23 cellular contexts compared by ENCODE assay signal in genomic region chrX:123788744-123789143, GRCh38. TPM values are rescaled to one million over a fixed set of nuclear protein-coding genes. Genes with fewer than 3 reads are reported as not detected.
DNase-seq lines count a peak whose midpoint lies in the region; FAIRE-seq and TF ChIP-seq lines count a peak whose summit lies in the region.
"Had no signal": no experiment of that assay in that cellular context is flagged by ENCODE, and none has a peak within 500 bp of the region (broad histone marks: within the 10 kb centered on the region; RNA-seq: fewer than 3 reads in every experiment).

No MANE protein-coding gene starts in this region.

- CTCF ChIA-PET in HEK293 (lab: Yijun Ruan, JAX) = interaction anchor here (2.2 kb wide), 1 partner anchor 11 kb away, joined by 16 read pairs; no protein-coding TSS in a partner anchor

- H3K4me3 Mint-ChIP-seq in mesothelial cell of epicardium = no peak overlapping the region
- H3K4me3 Mint-ChIP-seq: B cell; CD4-positive, alpha-beta T cell; CD8-positive, alpha-beta memory T cell; HFFc6 had no signal

- peaks cover 16% of the 10 kb centered on the region for H3K9me3 Mint-ChIP-seq in mesothelial cell of epicardium
- H3K9me3 Mint-ChIP-seq: CD4-positive, alpha-beta T cell; CD8-positive, alpha-beta memory T cell; HFFc6 had no signal

- no peaks in the 10 kb centered on the region for H3K9me3 ChIP-seq in HEK293 (ENCODE audit: control insufficient read depth, insufficient read depth, low read depth, low read length)
- H3K9me3 ChIP-seq: BLaER1 had no signal

- peaks cover 2% of the 10 kb centered on the region for H3K36me3 Mint-ChIP-seq in mesothelial cell of epicardium
- H3K36me3 Mint-ChIP-seq: CD8-positive, alpha-beta memory T cell had no signal

- H3K4me3 ChIP-seq in HEK293 (ENCODE audit: low read depth, low read length) = no peak overlapping the region
- H3K4me3 ChIP-seq: BLaER1, GM23248 had no signal

- POLR2A ChIA-PET in HEK293 (lab: Yijun Ruan, JAX) = interaction anchor here (0.5 to 1.7 kb wide), 2 partner anchors 11 to 36 kb away, joined by 8 to 11 read pairs; no protein-coding TSS in a partner anchor

- H3K27ac ChIP-seq in HEK293 (ENCODE audit: extremely low read depth, low read depth, low read length) = no peak overlapping the region
- H3K27ac ChIP-seq: BLaER1, C4-2B, GM23248 had no signal

- no peak for DNase-seq in mesothelial cell of epicardium (ENCODE audit: low spot score in 2 of 2, unreplicated experiment in 2 of 2)
- no peak for DNase-seq in iPS-NIHi11 (ENCODE audit: low spot score)
- DNase-seq in stimulated activated CD4-positive, alpha-beta T cell treated with anti-CD3 and anti-CD28 coated beads, Interleukin-1b, Interleukin-23, amount 100 ng/mL, for 48 hours = no peak
- no peak for DNase-seq in cardiac septum (ENCODE audit: low spot score)
- DNase-seq: 8988T; CD4-positive, alpha-beta T cell; CD8-positive, alpha-beta memory T cell; DMS 273 treated with DMSO at 0.1 percent for 48 hours; DMS79; GF-D8; H7 had no signal

- H3K4me1 ChIP-seq in HEK293 (ENCODE audit: control insufficient read depth, insufficient read depth, low read length) = peaks cover 8% of the 10 kb centered on the region; the same call in 1 of the 2 replicates

- TF ChIP-seq CTCF in HEK293 (tag by site-specific recombination; IDR thresholded peaks at IDR 0.05) (no peak), mesothelial cell of epicardium (IDR thresholded peaks at IDR 0.05; ENCODE audit: unreplicated experiment) (no peak)

- H3K27ac Mint-ChIP-seq in mesothelial cell of epicardium = peak overlapping the region; percentile 12
- H3K27ac Mint-ChIP-seq: B cell; CD4-positive, alpha-beta T cell; HFFc6 had no signal

- intact Hi-C loops in cardiac septum (cut with DNase I) = no loop called here

- H3K4me1 Mint-ChIP-seq in mesothelial cell of epicardium = no peaks in the 10 kb centered on the region

- FAIRE-seq in A204.1 (lab: Jason Lieb, UNC) (peak; percentile 11), G401.6 (lab: Jason Lieb, UNC) (peak; percentile 37)
- FAIRE-seq: D721Med, GM12891, GM18507, H1 had no signal

- H3K36me3 ChIP-seq in HEK293 (ENCODE audit: control insufficient read depth in 2 of 2, insufficient read depth in 1 of 2, low read length in 2 of 2) = no peaks in the 10 kb centered on the region
- H3K36me3 ChIP-seq: BLaER1 had no signal

- H3K27me3 Mint-ChIP-seq in mesothelial cell of epicardium (ENCODE audit: low read depth) = no peaks in the 10 kb centered on the region
- H3K27me3 Mint-ChIP-seq: B cell; CD4-positive, alpha-beta T cell; CD8-positive, alpha-beta memory T cell had no signal

TF ChIP-seq in HEK293, 187 proteins besides CTCF, POLR2A, EP300 and RAD21:
- TF ChIP-seq ZNF621 (tag by site-specific recombination; IDR thresholded peaks at IDR 0.05) (no peak), ZNF366 (tag by site-specific recombination; conservative IDR thresholded peaks at IDR 0.05) (peak; percentile 58), GFI1B (tag by site-specific recombination; IDR thresholded peaks at IDR 0.05) (peak; percentile 74)
- TF ChIP-seq, protein P1, sequence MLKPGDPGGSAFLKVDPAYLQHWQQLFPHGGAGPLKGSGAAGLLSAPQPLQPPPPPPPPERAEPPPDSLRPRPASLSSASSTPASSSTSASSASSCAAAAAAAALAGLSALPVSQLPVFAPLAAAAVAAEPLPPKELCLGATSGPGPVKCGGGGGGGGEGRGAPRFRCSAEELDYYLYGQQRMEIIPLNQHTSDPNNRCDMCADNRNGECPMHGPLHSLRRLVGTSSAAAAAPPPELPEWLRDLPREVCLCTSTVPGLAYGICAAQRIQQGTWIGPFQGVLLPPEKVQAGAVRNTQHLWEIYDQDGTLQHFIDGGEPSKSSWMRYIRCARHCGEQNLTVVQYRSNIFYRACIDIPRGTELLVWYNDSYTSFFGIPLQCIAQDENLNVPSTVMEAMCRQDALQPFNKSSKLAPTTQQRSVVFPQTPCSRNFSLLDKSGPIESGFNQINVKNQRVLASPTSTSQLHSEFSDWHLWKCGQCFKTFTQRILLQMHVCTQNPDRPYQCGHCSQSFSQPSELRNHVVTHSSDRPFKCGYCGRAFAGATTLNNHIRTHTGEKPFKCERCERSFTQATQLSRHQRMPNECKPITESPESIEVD (tag by site-specific recombination; IDR thresholded peaks at IDR 0.05) = peak; percentile 93

RNA-seq across cellular contexts. Expression of gene THOC2, which starts 55.9 kb away (rescaled TPM):
- total RNA-seq in mesothelial cell of epicardium = 117 to 121 TPM (median 119 TPM) in 3 replicates
- 27.8 TPM for total RNA-seq in cardiac septum
